ENCODE assay signal across 24 cellular contexts in the genomic region with DNA sequence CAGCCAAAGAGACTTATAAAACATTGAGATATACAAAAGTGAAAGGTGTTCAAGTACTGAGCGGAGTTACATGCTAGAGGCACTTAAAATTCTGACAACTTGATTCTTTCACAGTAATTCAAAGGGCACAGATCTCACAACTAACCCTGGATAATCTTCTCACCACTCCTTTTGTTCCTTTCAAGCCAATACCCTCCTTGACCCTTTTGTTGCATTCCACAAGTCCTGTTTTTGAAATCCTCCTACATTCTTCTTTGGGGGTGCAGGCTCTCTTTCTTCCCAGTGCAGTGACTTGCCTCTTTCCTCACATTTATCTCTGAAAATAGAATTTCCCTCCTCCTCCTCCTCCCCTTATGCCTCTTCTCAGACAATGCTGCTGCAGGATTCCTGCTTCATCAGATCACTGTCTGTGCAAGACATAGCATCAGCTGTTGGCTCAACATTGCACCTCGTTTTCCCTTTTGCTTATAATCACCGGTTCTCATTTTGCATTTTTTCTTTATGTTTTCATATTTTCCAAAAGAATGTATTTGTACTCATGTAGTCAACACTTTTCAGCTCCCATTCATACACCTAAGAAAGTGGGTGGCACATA.
DNase-seq lines count a peak whose midpoint lies in the region; ATAC-seq and TF ChIP-seq lines count a peak whose summit lies in the region.
"Had no signal": no experiment of that assay in that cellular context is flagged by ENCODE, and none has a peak within 500 bp of the region (broad histone marks: within the 10 kb centered on the region; RNA-seq: fewer than 3 reads in every experiment).

No MANE protein-coding gene starts in this region.

- no peak overlapping the region for H2AK5ac ChIP-seq in neuronal stem cell (ENCODE audit: low read depth, low read length)

- H3K27ac ChIP-seq in neuronal stem cell (replicated peaks; ENCODE audit: low read length) (peak overlapping the region; percentile 75), body of pancreas (no peak overlapping the region), adrenal gland (no peak overlapping the region)
- H3K27ac ChIP-seq: BLaER1 treated with 17β-estradiol and CSF1 and Interleukin-3, amounts not matched to agents 10 nM and 100 nM; lower lobe of right lung had no signal

- no CpG with 5 or more reads among the region's 3 CpGs for WGBS in neuronal stem cell (ENCODE audit: extremely low coverage in 2 of 2, insufficient read length in 2 of 2, insufficient replicate concordance in 1 of 2), 2 donors
- WGBS in body of pancreas, 2 donors: 37 to 43% methylated on average over 3 of the region's 3 CpGs
- 61 to 71% (median 65%) methylated on average over 3 of the region's 3 CpGs for WGBS in adrenal gland, 4 donors

- H4K91ac ChIP-seq in neuronal stem cell (ENCODE audit: low read depth, low read length, poor library complexity): no peak overlapping the region

- H2BK5ac ChIP-seq in neuronal stem cell (ENCODE audit: low read length): no peak overlapping the region

- H3K23ac ChIP-seq in neuronal stem cell (ENCODE audit: low read depth, low read length, poor library complexity): no peak overlapping the region

- H3K36me3 ChIP-seq in NT2/D1 (ENCODE audit: insufficient read depth, insufficient read length, low read length): no peaks in the 10 kb centered on the region
- no peaks in the 10 kb centered on the region for H3K36me3 ChIP-seq in neuronal stem cell (replicated peaks in 1 of 2; ENCODE audit: control insufficient read depth in 2 of 2, insufficient read depth in 2 of 2, low read length in 2 of 2)
- H3K36me3 ChIP-seq in body of pancreas (replicated peaks in 1 of 2; ENCODE audit: insufficient read depth in 1 of 2, low read depth in 2 of 2): no peaks in the 10 kb centered on the region
- H3K36me3 ChIP-seq in adrenal gland (replicated peaks in 1 of 2): no peaks in the 10 kb centered on the region
- H3K36me3 ChIP-seq: BLaER1 treated with 17β-estradiol and CSF1 and Interleukin-3, amounts not matched to agents 10 nM and 100 nM; lower lobe of right lung had no signal

- ATAC-seq in GM18861 (IDR thresholded peaks at IDR 0.05; ENCODE audit: unreplicated experiment): no peak
- no peak for ATAC-seq in body of pancreas
- ATAC-seq: activated CD8-positive, alpha-beta T cell treated with anti-CD3 and anti-CD28 coated beads for 36 hours; GM12878; lower lobe of right lung had no signal

- H3K79me1 ChIP-seq in neuronal stem cell (ENCODE audit: low read depth, low read length): no peaks in the 10 kb centered on the region

- H3K27me3 ChIP-seq in NT2/D1 (ENCODE audit: insufficient read depth, insufficient read length) (no peaks in the 10 kb centered on the region), neuronal stem cell (ENCODE audit: control insufficient read depth in 3 of 3, insufficient read depth in 3 of 3, low read depth in 1 of 3, low read length in 3 of 3) (no peaks in the 10 kb centered on the region), body of pancreas (no peaks in the 10 kb centered on the region), adrenal gland (no peaks in the 10 kb centered on the region)
- H3K27me3 ChIP-seq: BLaER1 treated with 17β-estradiol and CSF1 and Interleukin-3, amounts not matched to agents 10 nM and 100 nM had no signal

- H4K8ac ChIP-seq in neuronal stem cell (ENCODE audit: low read depth, low read length): no peak overlapping the region

- no peak overlapping the region for H2BK12ac ChIP-seq in neuronal stem cell (ENCODE audit: low read length)

- H3K4ac ChIP-seq in neuronal stem cell (ENCODE audit: low read length): no peak overlapping the region

- H3K18ac ChIP-seq in neuronal stem cell (ENCODE audit: low read length): no peak overlapping the region

- peak overlapping the region; percentile 30 for H2AFZ ChIP-seq in neuronal stem cell (ENCODE audit: low read length)

- no peak overlapping the region for H2BK15ac ChIP-seq in neuronal stem cell (ENCODE audit: low read length)

- H3K4me1 ChIP-seq in NT2/D1 (ENCODE audit: insufficient read depth, insufficient read length): no peaks in the 10 kb centered on the region
- H3K4me1 ChIP-seq in neuronal stem cell (ENCODE audit: control insufficient read depth in 2 of 2, insufficient read depth in 1 of 2, low read depth in 1 of 2, low read length in 2 of 2): peaks cover 16 to 28% of the 10 kb centered on the region in 2 donors
- H3K4me1 ChIP-seq in body of pancreas: no peaks in the 10 kb centered on the region
- H3K4me1 ChIP-seq in adrenal gland (replicated peaks in 1 of 2): no peaks in the 10 kb centered on the region
- H3K4me1 ChIP-seq: lower lobe of right lung had no signal

- H3K4me3 ChIP-seq in NT2/D1 (ENCODE audit: insufficient read length, low read depth) (no peak overlapping the region), neuronal stem cell (ENCODE audit: low read length in 2 of 2) (no peak overlapping the region), body of pancreas (no peak overlapping the region), adrenal gland (no peak overlapping the region)
- H3K4me3 ChIP-seq: BLaER1 treated with 17β-estradiol and CSF1 and Interleukin-3, amounts not matched to agents 10 nM and 100 nM; GM12878; lower lobe of right lung had no signal

- H3K9me3 ChIP-seq in NT2/D1 (ENCODE audit: insufficient read depth, low read length) (no peaks in the 10 kb centered on the region), neuronal stem cell (replicated peaks in 1 of 2; ENCODE audit: control insufficient read depth in 2 of 2, insufficient read depth in 1 of 2, low read depth in 1 of 2, low read length in 2 of 2) (no peaks in the 10 kb centered on the region), body of pancreas (no peaks in the 10 kb centered on the region), adrenal gland (replicated peaks in 1 of 3) (no peaks in the 10 kb centered on the region)
- H3K9me3 ChIP-seq: BLaER1 treated with 17β-estradiol and CSF1 and Interleukin-3, amounts not matched to agents 10 nM and 100 nM; lower lobe of right lung had no signal

- H2BK120ac ChIP-seq in neuronal stem cell (ENCODE audit: low read depth, low read length): no peak overlapping the region

- H3K9ac ChIP-seq in NT2/D1 (ENCODE audit: insufficient read length, low read depth): no peak overlapping the region
- H3K9ac ChIP-seq in neuronal stem cell (ENCODE audit: low read depth, low read length, poor library complexity): no peak overlapping the region
- H3K9ac ChIP-seq: BLaER1 treated with 17β-estradiol and CSF1 and Interleukin-3, amounts not matched to agents 10 nM and 100 nM had no signal

- peak overlapping the region; percentile 29 for H3K4me2 ChIP-seq in neuronal stem cell (ENCODE audit: insufficient read depth, low read length, poor library complexity, severe bottlenecking)
- H3K4me2 ChIP-seq: BLaER1 treated with 17β-estradiol and CSF1 and Interleukin-3, amounts not matched to agents 10 nM and 100 nM had no signal

- intact Hi-C loops in body of pancreas (cut with DNase I) (no loop called here), adrenal gland (cut with DNase I) (no loop called here)

- DNase-seq in EH (ENCODE audit: low read depth): peak; percentile 25
- DNase-seq in NT2/D1 (ENCODE audit: low read depth, low spot score): peak; percentile 36
- peak; percentile 14 for DNase-seq in iPS-NIHi11 (ENCODE audit: low spot score)
- peak; percentile 80 for DNase-seq in neuronal stem cell (ENCODE audit: low spot score)
- DNase-seq in body of pancreas: no peak
- DNase-seq in adrenal gland: no peak
- DNase-seq in COLO829 (ENCODE audit: low spot score): no peak
- DNase-seq: activated CD8-positive, alpha-beta T cell treated with anti-CD3 and anti-CD28 coated beads for 36 hours; activated effector memory CD4-positive, alpha-beta T cell treated with Interleukin-2 at 50 U/mL for 16 hours; activated naive CD8-positive, alpha-beta T cell treated with anti-CD3 and anti-CD28 coated beads for 36 hours; COR-L47; DMS79; Kasumi-1; lower lobe of right lung; NCI-H146; NCI-H510A treated with DMSO at 0.1 percent for 48 hours; NK-92 treated with Interleukin-12 subunit alpha and Interleukin-12 subunit beta, amount 100 ng/mL, for 24 hours; SHP77; small intestine; stimulated activated CD4-positive, alpha-beta T cell treated with anti-CD3 and anti-CD28 coated beads, Interleukin-2, amount 100 ng/mL, for 24 hours; trophoblast cell had no signal

- no peak overlapping the region for H3K14ac ChIP-seq in neuronal stem cell (ENCODE audit: low read length)

- TF ChIP-seq CTCF in body of pancreas (IDR thresholded peaks at IDR 0.05): no peak
- TF ChIP-seq CTCF in adrenal gland (IDR thresholded peaks at IDR 0.05): no peak

- TF ChIP-seq POLR2A in body of pancreas (IDR thresholded peaks at IDR 0.05): no peak
- TF ChIP-seq POLR2A in adrenal gland (IDR thresholded peaks at IDR 0.05): no peak

Comparison
In these comparisons a context has a peak if more than half of its experiments do, and no peak if none do; other contexts are left out.
1. DNase-seq: peak in EH (single experiment), NT2/D1 (single experiment), iPS-NIHi11 (single experiment) and neuronal stem cell (single experiment); none in body of pancreas (0 of 4), adrenal gland (0 of 7) and COLO829 (single experiment).